In genomic region chr20:9920908-9921307, GRCh38 we compare ENCODE assay signal across 11 cellular contexts.
"Had no signal": no experiment of that assay in that cellular context is flagged by ENCODE, and none has a peak within 500 bp of the region (broad histone marks: within the 10 kb centered on the region; RNA-seq: fewer than 3 reads in every experiment).

No MANE protein-coding gene starts in this region.

- ATAC-seq: HCT116, K562 had no signal

- DNase-seq: GM23248, GOT3, H7, HFFc6, IMR-90, KG1 had no signal

- H3K27ac ChIP-seq: GM23248, HL-60 had no signal

- H3K4me3 Mint-ChIP-seq: HFFc6 had no signal

- H3K9me3 Mint-ChIP-seq: HFFc6 had no signal

- H3K9me3 ChIP-seq: HAP-1 had no signal

- H3K4me3 ChIP-seq: GM23248, HAP-1, K562 had no signal

- H3K27ac Mint-ChIP-seq: HFFc6 had no signal

- H3K36me3 ChIP-seq: HAP-1 had no signal

- H3K4me1 ChIP-seq: HAP-1 had no signal

- FAIRE-seq: HTR-8/SVneo, K562 had no signal
